In genomic region chr11:68596231-68596630, GRCh38 we compare ENCODE assay signal across 2 cellular contexts.
TF ChIP-seq lines count a peak whose summit lies in the region.

No MANE protein-coding gene starts in this region.

TF ChIP-seq in IMR-90, 13 proteins besides CTCF, POLR2A, EP300 and RAD21:
- TF ChIP-seq USF2 (IDR thresholded peaks at IDR 0.05; ENCODE audit: low read depth, low read length) (no peak), NFE2L2 (IDR thresholded peaks at IDR 0.05; ENCODE audit: low read depth, low read length) (no peak), MXI1 (IDR thresholded peaks at IDR 0.05; ENCODE audit: borderline replicate concordance, low read depth, low read length) (no peak)
TF ChIP-seq in IMR-90: peak in this region for 0.

TF ChIP-seq in endothelial cell of umbilical vein, 7 proteins besides CTCF, POLR2A, EP300 and RAD21:
- no peak for TF ChIP-seq JUN (IDR thresholded peaks at IDR 0.05; ENCODE audit: borderline replicate concordance, insufficient read depth, insufficient read length, low read depth)
TF ChIP-seq in endothelial cell of umbilical vein: peak in this region for 0.
